16 cellular contexts compared by ENCODE assay signal in genomic region chr3:50111757-50112156, GRCh38.
"Had no signal": no experiment of that assay in that cellular context is flagged by ENCODE, and none has a peak within 500 bp of the region (broad histone marks: within the 10 kb centered on the region; RNA-seq: fewer than 3 reads in every experiment).

No MANE protein-coding gene starts in this region.

- H3K4me3 Mint-ChIP-seq: activated naive CD4-positive, alpha-beta T cell treated with anti-CD3 and anti-CD28 coated beads, Interleukin-2, amount 50 U/mL, for 24 hours; endodermal cell; nephron progenitor cell had no signal

- DNase-seq: activated CD4-positive, CD25-positive, alpha-beta regulatory T cell treated with anti-CD3 and anti-CD28 coated beads, Interleukin-2, amount 50 U/mL, for 72 hours; activated T-cell treated with anti-CD3 and anti-CD28 coated beads, Interleukin-2, amount 50 U/mL, for 1 hour; cerebellar nuclear complex; endodermal cell; left lung; nephron progenitor cell; occipital lobe; spleen; stomach; SW 1271; T-helper 9 cell; testis; upper lobe of right lung had no signal

- H3K4me1 ChIP-seq: left lung, stomach, testis, upper lobe of right lung had no signal

- H3K27me3 Mint-ChIP-seq: activated naive CD4-positive, alpha-beta T cell treated with anti-CD3 and anti-CD28 coated beads, Interleukin-2, amount 50 U/mL, for 24 hours; progenitor cell of endocrine pancreas had no signal

- H3K27ac ChIP-seq: hepatocyte, left lung, stomach, testis, upper lobe of right lung had no signal

- H3K9me3 ChIP-seq: left lung, spleen, stomach, testis, upper lobe of right lung had no signal

- H3K4me3 ChIP-seq: hepatocyte, left lung, spleen, stomach, testis, upper lobe of right lung had no signal

- ATAC-seq: left lung, upper lobe of right lung had no signal

- H3K9me3 Mint-ChIP-seq: activated naive CD4-positive, alpha-beta T cell treated with anti-CD3 and anti-CD28 coated beads, Interleukin-2, amount 50 U/mL, for 24 hours; endodermal cell; nephron progenitor cell had no signal

- H3K4me1 Mint-ChIP-seq: endodermal cell, nephron progenitor cell had no signal

- H3K27me3 ChIP-seq: hepatocyte, left lung, spleen, stomach, testis, upper lobe of right lung had no signal

- H3K27ac Mint-ChIP-seq: endodermal cell, nephron progenitor cell, progenitor cell of endocrine pancreas had no signal
